Comparison of ENCODE assay signal across 9 cellular contexts in genomic region chr20:2692036-2692885, GRCh38. TPM values are rescaled to one million over a fixed set of nuclear protein-coding genes. Genes with fewer than 3 reads are reported as not detected.
DNase-seq lines count a peak whose midpoint lies in the region; ATAC-seq, FAIRE-seq and TF ChIP-seq lines count a peak whose summit lies in the region.
"Had no signal": no experiment of that assay in that cellular context is flagged by ENCODE, and none has a peak within 500 bp of the region (broad histone marks: within the 10 kb centered on the region; RNA-seq: fewer than 3 reads in every experiment).

TSS of gene EBF4 (plus strand) at chr20:2692780. CDS start at chr20:2693646, 866 bp downstream.

- no peaks in the 10 kb centered on the region for H4K20me1 ChIP-seq in SU-DHL-6 (ENCODE audit: low read depth, low read length)

- H3K4me1 ChIP-seq in A549, result peaks cover 8% of the 10 kb centered on the region; the same call in 1 of the 3 replicates

- no peak for TF ChIP-seq POLR2A in A549 (IDR thresholded peaks at IDR 0.05; ENCODE audit: low read length)

- H3K9ac ChIP-seq in SU-DHL-6 (ENCODE audit: low read length), result no peak within 1 kb of the TSS

- 45% methylated on average over 60 of the region's 106 CpGs for WGBS in A549 (ENCODE audit: missing lambda C conversion rate)

- no peaks in the 10 kb centered on the region for H3K79me2 ChIP-seq in SU-DHL-6 (ENCODE audit: insufficient read depth, low read length)

- H3F3A ChIP-seq in SU-DHL-6 (ENCODE audit: insufficient read depth), result no peaks in the 10 kb centered on the region

- no peaks in the 10 kb centered on the region for H3K27me3 ChIP-seq in SU-DHL-6 (ENCODE audit: low read length)

- H3K36me3 ChIP-seq in SU-DHL-6 (ENCODE audit: low read length), result no peaks in the 10 kb centered on the region

- H3K4me2 ChIP-seq in A549, result peak within 1 kb of the TSS; percentile 90
- peak within 1 kb of the TSS; percentile 18 for H3K4me2 ChIP-seq in SU-DHL-6 (ENCODE audit: low read depth, low read length, poor library complexity, severe bottlenecking)

- FAIRE-seq in A549 (lab: Jason Lieb, UNC), result no peak
- FAIRE-seq in GM19239 (lab: Jason Lieb, UNC), result no peak
- FAIRE-seq: colon had no signal

- no peak for TF ChIP-seq CTCF in A549 (IDR thresholded peaks at IDR 0.05)
- TF ChIP-seq CTCF in SU-DHL-6 (IDR thresholded peaks at IDR 0.05; ENCODE audit: insufficient read depth, low read length, poor library complexity, severe bottlenecking), result no peak

- H3K9me3 ChIP-seq in A549 (no peaks in the 10 kb centered on the region), SU-DHL-6 (ENCODE audit: insufficient read depth, low read length) (no peaks in the 10 kb centered on the region)

- TF ChIP-seq RAD21 in A549 (conservative IDR thresholded peaks at IDR 0.05 in 1 of 2, IDR thresholded peaks at IDR 0.05 in 1 of 2), result no peak

- H3K27ac ChIP-seq in A549, result peak within 1 kb of the TSS; percentile 23 to 86
- no peak within 1 kb of the TSS for H3K27ac ChIP-seq in SU-DHL-6 (ENCODE audit: low read depth, low read length)

- DNase-seq in A549 (ENCODE audit: low read depth in 1 of 2, low spot score in 1 of 2), result peak; percentile 26 to 69
- peak; percentile 62 for DNase-seq in GM19239 (ENCODE audit: insufficient read length, low spot score)
- DNase-seq in cerebellar cortex (ENCODE audit: low spot score), result peak; percentile 6
- peak; percentile 27 to 45 for DNase-seq in left colon
- DNase-seq in stimulated activated CD4-positive, alpha-beta T cell treated with anti-CD3 and anti-CD28 coated beads, Interleukin-4, amount 100 ng/mL, for 4 hours, result peak; percentile 26 to 30

- POLR2A ChIA-PET in A549 (lab: Yijun Ruan, JAX), result interaction anchor here (1.3 to 2.0 kb wide), 2 partner anchors 40 to 222 kb away, joined by 4 to 5 read pairs; partner anchors contain the start of genes NOP56 and SNRPB

- no peaks in the 10 kb centered on the region for H3K9me2 ChIP-seq in SU-DHL-6 (replicated peaks; ENCODE audit: insufficient read depth, low read length)

- no peak within 1 kb of the TSS for H2AFZ ChIP-seq in SU-DHL-6 (ENCODE audit: low read depth, low read length, severe bottlenecking)

- TF ChIP-seq EP300 in A549 (IDR thresholded peaks at IDR 0.05), result no peak

- ATAC-seq in A549 (peak in 1 of 2 experiments; percentile 21; a peak in 5 of 6 replicates), left colon (peak; percentile 24), HG03439 (IDR thresholded peaks at IDR 0.05; ENCODE audit: unreplicated experiment) (no peak), GM21423 (IDR thresholded peaks at IDR 0.05; ENCODE audit: unreplicated experiment) (no peak)

- CTCF ChIA-PET in A549 (lab: Yijun Ruan, JAX), result interaction anchor here (0.6 to 2.0 kb wide), 7 partner anchors 15 to 640 kb away, joined by 3 to 9 read pairs (median 4); no protein-coding TSS in a partner anchor

- intact Hi-C loops in left colon (cut with DNase I, micrococcal nuclease), result no loop called here

- H3K4me3 ChIP-seq in A549 (peak within 1 kb of the TSS; percentile 88), SU-DHL-6 (ENCODE audit: insufficient read depth, low read length, poor library complexity, severe bottlenecking) (no peak within 1 kb of the TSS)

TF ChIP-seq in A549, 52 proteins besides CTCF, POLR2A, EP300 and RAD21:
- no peak for TF ChIP-seq HOXA7 (CRISPR knock-in tag; IDR thresholded peaks at IDR 0.05)
- TF ChIP-seq MYC (IDR thresholded peaks at IDR 0.05; ENCODE audit: borderline replicate concordance, low read length), result no peak
- TF ChIP-seq, protein P1, sequence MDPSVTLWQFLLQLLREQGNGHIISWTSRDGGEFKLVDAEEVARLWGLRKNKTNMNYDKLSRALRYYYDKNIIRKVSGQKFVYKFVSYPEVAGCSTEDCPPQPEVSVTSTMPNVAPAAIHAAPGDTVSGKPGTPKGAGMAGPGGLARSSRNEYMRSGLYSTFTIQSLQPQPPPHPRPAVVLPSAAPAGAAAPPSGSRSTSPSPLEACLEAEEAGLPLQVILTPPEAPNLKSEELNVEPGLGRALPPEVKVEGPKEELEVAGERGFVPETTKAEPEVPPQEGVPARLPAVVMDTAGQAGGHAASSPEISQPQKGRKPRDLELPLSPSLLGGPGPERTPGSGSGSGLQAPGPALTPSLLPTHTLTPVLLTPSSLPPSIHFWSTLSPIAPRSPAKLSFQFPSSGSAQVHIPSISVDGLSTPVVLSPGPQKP (IDR thresholded peaks at IDR 0.05; ENCODE audit: low read depth, low read length), result no peak
- TF ChIP-seq, protein P2, sequence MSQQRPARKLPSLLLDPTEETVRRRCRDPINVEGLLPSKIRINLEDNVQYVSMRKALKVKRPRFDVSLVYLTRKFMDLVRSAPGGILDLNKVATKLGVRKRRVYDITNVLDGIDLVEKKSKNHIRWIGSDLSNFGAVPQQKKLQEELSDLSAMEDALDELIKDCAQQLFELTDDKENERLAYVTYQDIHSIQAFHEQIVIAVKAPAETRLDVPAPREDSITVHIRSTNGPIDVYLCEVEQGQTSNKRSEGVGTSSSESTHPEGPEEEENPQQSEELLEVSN (IDR thresholded peaks at IDR 0.05; ENCODE audit: borderline replicate concordance, low read depth), result peak; percentile 82
- TF ChIP-seq, protein P3, sequence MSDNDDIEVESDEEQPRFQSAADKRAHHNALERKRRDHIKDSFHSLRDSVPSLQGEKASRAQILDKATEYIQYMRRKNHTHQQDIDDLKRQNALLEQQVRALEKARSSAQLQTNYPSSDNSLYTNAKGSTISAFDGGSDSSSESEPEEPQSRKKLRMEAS (IDR thresholded peaks at IDR 0.05), result peak; percentile 70
- no peak for TF ChIP-seq JUNB (IDR thresholded peaks at IDR 0.05)

RNA-seq across cellular contexts. Expression of gene EBF4, which starts in this region (rescaled TPM):
- polyA plus RNA-seq in A549 (2011; rRNA removed) (2.2 and 2.9 TPM in 2 replicates), A549 (2017; fragmentation: RNase III; extraction: RNeasy Plus Mini Kit Qiagen cat#74134 plus additional on column Dnase treatment) (1.5 to 3.2 TPM (median 2.8 TPM) in 3 replicates)
- polyA plus RNA-seq in A549 (2012; cell fraction: cytosol; rRNA removed), result 1.1 and 1.8 TPM in 2 replicates
- polyA plus RNA-seq in A549 (2012; cell fraction: nucleus; rRNA removed), result 7.8 and 8.6 TPM in 2 replicates
- polyA minus RNA-seq in A549 (2011; rRNA and poly(A)+ RNA removed), result 2.6 and 4.5 TPM in 2 replicates
- 1 to 10 TPM; 1.9 to 8.2 TPM for total RNA-seq in left colon

Comparison
In these comparisons a context has a peak if more than half of its experiments do, and no peak if none do; other contexts are left out.
1. DNase-seq: peak in every context shown above with its lines; median percentile 62 in GM19239; 48 in A549; 36 in left colon; 28 in stimulated activated CD4-positive, alpha-beta T cell treated with anti-CD3 and anti-CD28 coated beads, Interleukin-4, amount 100 ng/mL, for 4 hours; 6 in cerebellar cortex.